In genomic region chr6:37637562-37638413, GRCh38 we compare ENCODE assay signal across 18 cellular contexts.
"Had no signal": no experiment of that assay in that cellular context is flagged by ENCODE, and none has a peak within 500 bp of the region (broad histone marks: within the 10 kb centered on the region; RNA-seq: fewer than 3 reads in every experiment).

No MANE protein-coding gene starts in this region.

- H3K4me1 Mint-ChIP-seq: endodermal cell, nephron had no signal

- DNase-seq: activated CD4-positive, alpha-beta T cell treated with anti-CD3 and anti-CD28 coated beads, Interleukin-2, amount 10 ng/mL, durations not matched to agents 24 days and 14 days; activated CD8-positive, alpha-beta T cell treated with anti-CD3 and anti-CD28 coated beads for 36 hours; activated naive CD4-positive, alpha-beta T cell treated with anti-CD3 and anti-CD28 coated beads for 36 hours; activated T-cell treated with anti-CD3 and anti-CD28 coated beads, Interleukin-2, amount 50 U/mL, for 1 hour; body of pancreas; caudate nucleus; endodermal cell; heart right ventricle; immature natural killer cell; mesendoderm; nucleus accumbens; retina; stimulated activated naive B cell treated with anti-CD40 and anti-IgM and Interleukin-4, amounts not matched to agents 10 μg/mL and 1 μg/mL and 100 μg/mL, for 72 hours; T1000 had no signal

- H3K27me3 Mint-ChIP-seq: activated CD8-positive, alpha-beta T cell treated with anti-CD3 and anti-CD28 coated beads for 36 hours had no signal

- H3K27ac Mint-ChIP-seq: activated CD4-positive, alpha-beta T cell treated with anti-CD3 and anti-CD28 coated beads, Interleukin-2, amount 10 ng/mL, durations not matched to agents 24 days and 14 days; activated CD8-positive, alpha-beta T cell treated with anti-CD3 and anti-CD28 coated beads for 36 hours; activated naive CD4-positive, alpha-beta T cell treated with anti-CD3 and anti-CD28 coated beads for 36 hours; activated T-helper 2 cell treated with anti-CD3 and anti-CD28 coated beads, Interferon-gamma antibody, Interleukin-2, Interleukin-4, amounts not matched to agents 10 μg/mL and 5 μg/mL and 100 μg/mL, durations not matched to agents 14 hours and 24 hours and 36 hours; immature natural killer cell; nephron; stimulated activated naive B cell treated with anti-CD40 and anti-IgM and Interleukin-4, amounts not matched to agents 10 μg/mL and 1 μg/mL and 100 μg/mL, for 72 hours had no signal

- ATAC-seq: activated CD8-positive, alpha-beta T cell treated with anti-CD3 and anti-CD28 coated beads for 36 hours; body of pancreas; gastroesophageal sphincter; heart right ventricle; stimulated activated naive B cell treated with anti-CD40 and anti-IgM and Interleukin-4, amounts not matched to agents 10 μg/mL and 1 μg/mL and 100 μg/mL, for 72 hours had no signal

- H3K4me3 ChIP-seq: body of pancreas, gastroesophageal sphincter, heart right ventricle had no signal

- H3K4me3 Mint-ChIP-seq: activated CD4-positive, alpha-beta T cell treated with anti-CD3 and anti-CD28 coated beads, Interleukin-2, amount 10 ng/mL, durations not matched to agents 24 days and 14 days; activated CD8-positive, alpha-beta T cell treated with anti-CD3 and anti-CD28 coated beads for 36 hours; activated naive CD4-positive, alpha-beta T cell treated with anti-CD3 and anti-CD28 coated beads for 36 hours; endodermal cell; immature natural killer cell; nephron; stimulated activated naive B cell treated with anti-CD40 and anti-IgM and Interleukin-4, amounts not matched to agents 10 μg/mL and 1 μg/mL and 100 μg/mL, for 72 hours had no signal

- H3K9me3 Mint-ChIP-seq: activated CD4-positive, alpha-beta T cell treated with anti-CD3 and anti-CD28 coated beads, Interleukin-2, amount 10 ng/mL, durations not matched to agents 24 days and 14 days; activated CD8-positive, alpha-beta T cell treated with anti-CD3 and anti-CD28 coated beads for 36 hours; activated naive CD4-positive, alpha-beta T cell treated with anti-CD3 and anti-CD28 coated beads for 36 hours; activated T-helper 2 cell treated with anti-CD3 and anti-CD28 coated beads, Interferon-gamma antibody, Interleukin-2, Interleukin-4, amounts not matched to agents 10 μg/mL and 5 μg/mL and 100 μg/mL, durations not matched to agents 14 hours and 24 hours and 36 hours; endodermal cell; immature natural killer cell; nephron; stimulated activated naive B cell treated with anti-CD40 and anti-IgM and Interleukin-4, amounts not matched to agents 10 μg/mL and 1 μg/mL and 100 μg/mL, for 72 hours had no signal

- FAIRE-seq: colon had no signal

- H3K9me3 ChIP-seq: body of pancreas, gastroesophageal sphincter, heart right ventricle had no signal

- H3K27me3 ChIP-seq: body of pancreas, gastroesophageal sphincter, heart right ventricle had no signal

- H3K4me1 ChIP-seq: body of pancreas, gastroesophageal sphincter, heart right ventricle had no signal

- H3K27ac ChIP-seq: body of pancreas, gastroesophageal sphincter, heart right ventricle had no signal

- H3K36me3 ChIP-seq: gastroesophageal sphincter, heart right ventricle had no signal
